Comparison of ENCODE assay signal across 18 cellular contexts in genomic region chr10:88377510-88377909, GRCh38.
"Had no signal": no experiment of that assay in that cellular context is flagged by ENCODE, and none has a peak within 500 bp of the region (broad histone marks: within the 10 kb centered on the region; RNA-seq: fewer than 3 reads in every experiment).

No MANE protein-coding gene starts in this region.

- H3K27me3 ChIP-seq: dorsolateral prefrontal cortex, esophagus muscularis mucosa, gastrocnemius medialis, neutrophil, stomach, transverse colon had no signal

- H3K27ac ChIP-seq: coronary artery, dorsolateral prefrontal cortex, epithelial cell of prostate, esophagus muscularis mucosa, gastrocnemius medialis, neutrophil, stomach, thoracic aorta, transverse colon had no signal

- H3K9me3 ChIP-seq: esophagus muscularis mucosa, gastrocnemius medialis, neutrophil, stomach, thoracic aorta, transverse colon had no signal

- DNase-seq: dorsolateral prefrontal cortex; effector CD8-positive, alpha-beta T cell; gastrocnemius medialis; left cardiac atrium; left ventricle myocardium superior; naive thymus-derived CD8-positive, alpha-beta T cell; posterior cingulate gyrus; stimulated activated naive CD4-positive, alpha-beta T cell; stomach; substantia nigra; transverse colon had no signal

- FAIRE-seq: keratinocyte had no signal

- H3K4me1 ChIP-seq: esophagus muscularis mucosa, gastrocnemius medialis, stomach had no signal

- H3K4me3 ChIP-seq: coronary artery, dorsolateral prefrontal cortex, esophagus muscularis mucosa, gastrocnemius medialis, stomach, thoracic aorta, transverse colon had no signal

- H3K36me3 ChIP-seq: esophagus muscularis mucosa, gastrocnemius medialis, neutrophil, stomach, thoracic aorta, transverse colon had no signal

- ATAC-seq: gastrocnemius medialis; left cardiac atrium; left ventricle myocardium superior; naive thymus-derived CD8-positive, alpha-beta T cell; sciatic nerve had no signal
